ENCODE assay signal across 8 cellular contexts in genomic region chr12:1594295-1595025, GRCh38. TPM values are rescaled to one million over a fixed set of nuclear protein-coding genes. Genes with fewer than 3 reads are reported as not detected.
DNase-seq lines count a peak whose midpoint lies in the region; ATAC-seq and TF ChIP-seq lines count a peak whose summit lies in the region.

Gene FBXL14 (minus strand): TSS chr12:1594581. CDS start chr12:1594066, 515 bp downstream.

- peak within 1 kb of the TSS; percentile 87 for H3K27ac ChIP-seq in duodenal mucosa (ENCODE audit: low read depth, low read length)
- H3K27ac ChIP-seq in lower lobe of right lung: peak within 1 kb of the TSS; percentile 90

- peak within 1 kb of the TSS; percentile 61 for H3K4me3 ChIP-seq in BJ (ENCODE audit: low read depth, low read length)
- H3K4me3 ChIP-seq in duodenal mucosa (ENCODE audit: low read depth in 1 of 2, low read length in 2 of 2): peak within 1 kb of the TSS; percentile 81 to 92
- peak within 1 kb of the TSS; percentile 92 for H3K4me3 ChIP-seq in lower lobe of right lung

- H3K9me3 Mint-ChIP-seq in activated CD4-positive, alpha-beta memory T cell treated with anti-CD3 and anti-CD28 coated beads, Interleukin-2, amount 10 ng/mL, durations not matched to agents 7 days and 5 days: no peaks in the 10 kb centered on the region

- H3K9me3 ChIP-seq in duodenal mucosa (ENCODE audit: control insufficient read depth in 1 of 2, low read length in 2 of 2) (no peaks in the 10 kb centered on the region), lower lobe of right lung (no peaks in the 10 kb centered on the region)

- H3K4me1 ChIP-seq in duodenal mucosa (ENCODE audit: control insufficient read depth in 1 of 2, insufficient read depth in 2 of 2, low read length in 2 of 2) (peaks cover 45 to 51% of the 10 kb centered on the region in 2 donors), lower lobe of right lung (peaks cover 54% of the 10 kb centered on the region)

- peak within 1 kb of the TSS; percentile 93 for H3K4me3 Mint-ChIP-seq in activated CD4-positive, alpha-beta memory T cell treated with anti-CD3 and anti-CD28 coated beads, Interleukin-2, amount 10 ng/mL, durations not matched to agents 7 days and 5 days

- peaks cover 40% of the 10 kb centered on the region for H3K36me3 Mint-ChIP-seq in activated CD4-positive, alpha-beta memory T cell treated with anti-CD3 and anti-CD28 coated beads, Interleukin-2, amount 10 ng/mL, durations not matched to agents 7 days and 5 days (ENCODE audit: low read depth)

- no peak for TF ChIP-seq CTCF in BJ (IDR thresholded peaks at IDR 0.05; ENCODE audit: insufficient read depth, low read depth, low read length)
- TF ChIP-seq CTCF in lower lobe of right lung (IDR thresholded peaks at IDR 0.05): no peak

- intact Hi-C loops in lower lobe of right lung (cut with DNase I): no loop called here

- ATAC-seq in GM19328 (IDR thresholded peaks at IDR 0.05; ENCODE audit: unreplicated experiment) (peak; percentile 57), HG03460 (IDR thresholded peaks at IDR 0.05; ENCODE audit: unreplicated experiment) (peak; percentile 48), lower lobe of right lung (peak; percentile 90 to 91)

- CTCF ChIA-PET in BJ (lab: Yijun Ruan, JAX): interaction anchor here (0.7 to 1.6 kb wide), 4 partner anchors 11 to 477 kb away, joined by 3 to 4 read pairs (median 4); no protein-coding TSS in a partner anchor
- CTCF ChIA-PET in activated CD4-positive, alpha-beta memory T cell treated with anti-CD3 and anti-CD28 coated beads, Interleukin-2, amount 10 ng/mL, durations not matched to agents 7 days and 5 days (lab: Charles Lee): interaction anchor here (2.1 to 3.9 kb wide), 4 partner anchors 8 to 477 kb away, joined by 15 to 36 read pairs (median 24); no protein-coding TSS in a partner anchor

- POLR2A ChIA-PET in BJ (lab: Charles Lee): no interaction called here
- POLR2A ChIA-PET in activated CD4-positive, alpha-beta memory T cell treated with anti-CD3 and anti-CD28 coated beads, Interleukin-2, amount 10 ng/mL, durations not matched to agents 7 days and 5 days (lab: Charles Lee): interaction anchor here (1.2 to 3.5 kb wide), 5 partner anchors 8 to 604 kb away, joined by 3 to 63 read pairs (median 6); partner anchors contain the start of gene ADIPOR2

- H3K27me3 ChIP-seq in BJ (ENCODE audit: control insufficient read depth, insufficient read depth, low read length) (no peaks in the 10 kb centered on the region), duodenal mucosa (ENCODE audit: control insufficient read depth in 1 of 2, insufficient read depth in 2 of 2, low read length in 2 of 2) (no peaks in the 10 kb centered on the region), lower lobe of right lung (ENCODE audit: low read depth) (no peaks in the 10 kb centered on the region)

- no peak for DNase-seq in BJ (ENCODE audit: low read depth)
- peak; percentile 33 for DNase-seq in NCI-H748 treated with DMSO at 0.1 percent for 48 hours (lab: John Stamatoyannopoulos, UW)
- peak; percentile 91 for DNase-seq in activated CD4-positive, alpha-beta memory T cell treated with anti-CD3 and anti-CD28 coated beads, Interleukin-2, amount 10 ng/mL, durations not matched to agents 7 days and 5 days
- peak; percentile 93 for DNase-seq in lower lobe of right lung
- DNase-seq in stimulated activated CD4-positive, alpha-beta T cell treated with anti-CD3 and anti-CD28 coated beads, TNF-alpha, amount 100 ng/mL, for 1 hour (ENCODE audit: low read depth in 3 of 3, low spot score in 1 of 3): peak; percentile 74 to 79 (median 78)

- H3K27me3 Mint-ChIP-seq in activated CD4-positive, alpha-beta memory T cell treated with anti-CD3 and anti-CD28 coated beads, Interleukin-2, amount 10 ng/mL, durations not matched to agents 7 days and 5 days: no peaks in the 10 kb centered on the region

- H3K27ac Mint-ChIP-seq in activated CD4-positive, alpha-beta memory T cell treated with anti-CD3 and anti-CD28 coated beads, Interleukin-2, amount 10 ng/mL, durations not matched to agents 7 days and 5 days: peak within 1 kb of the TSS; percentile 95

- H3K9ac ChIP-seq in duodenal mucosa (ENCODE audit: low read depth in 1 of 2, low read length in 2 of 2): peak within 1 kb of the TSS; percentile 67 to 91

- peaks cover 48% of the 10 kb centered on the region for H3K4me1 Mint-ChIP-seq in activated CD4-positive, alpha-beta memory T cell treated with anti-CD3 and anti-CD28 coated beads, Interleukin-2, amount 10 ng/mL, durations not matched to agents 7 days and 5 days

- H3K36me3 ChIP-seq in BJ (ENCODE audit: control insufficient read depth, insufficient read depth, low read length): peaks cover 8% of the 10 kb centered on the region
- no peaks in the 10 kb centered on the region for H3K36me3 ChIP-seq in duodenal mucosa (ENCODE audit: control insufficient read depth in 1 of 2, insufficient read depth in 2 of 2, low read length in 2 of 2)
- H3K36me3 ChIP-seq in lower lobe of right lung: no peaks in the 10 kb centered on the region

RNA-seq across cellular contexts. Expression of gene FBXL14, which starts in this region (rescaled TPM):
- polyA plus RNA-seq in BJ (2011; rRNA removed): 4.9 and 9.4 TPM in 2 replicates
- 6.7 and 12.7 TPM in 2 replicates for polyA minus RNA-seq in BJ (2011; rRNA and poly(A)+ RNA removed)
- 10 to 100 TPM; 30.3 to 30.9 TPM for total RNA-seq in activated CD4-positive, alpha-beta memory T cell treated with anti-CD3 and anti-CD28 coated beads, Interleukin-2, amount 10 ng/mL, durations not matched to agents 7 days and 5 days
- total RNA-seq in lower lobe of right lung: 16.6 TPM
